8 cellular contexts compared by ENCODE assay signal in the genomic region with DNA sequence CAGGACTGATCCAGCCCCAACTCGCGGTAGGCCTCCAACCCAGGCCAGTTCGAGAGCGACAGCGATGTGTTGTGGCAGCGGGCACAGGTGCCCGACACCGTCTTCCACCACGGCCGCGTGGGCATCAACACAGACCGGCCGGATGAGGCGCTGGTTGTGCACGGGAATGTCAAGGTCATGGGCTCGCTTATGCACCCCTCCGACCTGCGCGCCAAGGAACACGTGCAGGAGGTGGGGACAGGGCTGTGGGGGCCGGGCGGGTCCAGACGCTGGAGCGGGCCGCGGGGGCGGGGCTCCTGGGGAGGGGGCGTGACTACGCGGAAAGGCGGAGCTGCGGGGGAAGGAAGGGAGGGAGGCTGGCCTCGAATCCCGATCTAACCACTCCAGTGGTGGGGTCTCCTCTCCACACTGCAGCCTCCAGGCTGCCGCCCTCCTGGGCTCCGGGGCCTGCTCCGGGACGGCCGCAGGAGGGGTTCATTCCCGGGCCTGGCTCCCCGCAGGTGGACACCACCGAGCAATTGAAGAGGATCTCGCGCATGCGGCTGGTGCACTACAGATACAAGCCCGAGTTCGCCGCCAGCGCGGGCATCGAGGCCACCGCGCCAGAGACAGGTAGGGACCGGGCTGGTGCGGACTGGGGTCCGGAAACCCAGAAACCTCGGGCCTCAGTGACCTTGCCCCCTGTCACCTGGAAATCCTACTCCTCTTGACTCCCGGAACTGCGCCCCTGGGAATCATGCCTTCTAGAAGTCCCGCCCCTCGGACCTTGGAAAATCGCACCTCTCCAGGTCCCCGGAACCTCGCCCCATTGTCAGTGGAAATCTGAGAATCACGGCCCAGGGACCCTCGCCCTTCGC. TPM values are rescaled to one million over a fixed set of nuclear protein-coding genes. Genes with fewer than 3 reads are reported as not detected.
DNase-seq lines count a peak whose midpoint lies in the region; ATAC-seq, FAIRE-seq and TF ChIP-seq lines count a peak whose summit lies in the region.

No MANE protein-coding gene starts in this region.

- H3K79me2 ChIP-seq in KMS-11 (ENCODE audit: insufficient read depth, low read depth) = no peaks in the 10 kb centered on the region

- no peak overlapping the region for H3K27ac ChIP-seq in KMS-11
- H3K27ac ChIP-seq in heart left ventricle = peak overlapping the region in 1 of 12 donors; percentile 27
- H3K27ac ChIP-seq in small intestine (ENCODE audit: low read depth in 1 of 2, low read length in 1 of 2) = no peak overlapping the region
- no peak overlapping the region for H3K27ac ChIP-seq in sigmoid colon

- no peaks in the 10 kb centered on the region for H3K27me3 ChIP-seq in KMS-11 (ENCODE audit: insufficient read depth, low read depth)
- H3K27me3 ChIP-seq in heart left ventricle = no peaks in the 10 kb centered on the region
- H3K27me3 ChIP-seq in small intestine (ENCODE audit: control insufficient read depth in 2 of 2, insufficient read depth in 2 of 2, low read length in 2 of 2) = peaks cover 0 to 3% of the 10 kb centered on the region in 2 donors
- peaks cover 0 to 9% (median 0%) of the 10 kb centered on the region in 3 donors for H3K27me3 ChIP-seq in sigmoid colon

- CTCF ChIA-PET in Calu3 (lab: Charles Lee) = interaction anchor here (1.4 kb wide), 1 partner anchor 30 kb away, joined by 4 read pairs; no protein-coding TSS in a partner anchor

- ATAC-seq in activated T-cell treated with anti-CD3 and anti-CD28 coated beads, Interleukin-2, amount 50 U/mL, for 72 hours (replicated peaks in 1 of 2) = peak; percentile 50 to 56
- ATAC-seq in heart left ventricle (peak in 3 of 4 donors; percentile 58 to 78 (median 70)), GM19328 (IDR thresholded peaks at IDR 0.05; ENCODE audit: unreplicated experiment) (no peak)

- H3K9me3 ChIP-seq in heart left ventricle (no peaks in the 10 kb centered on the region), small intestine (ENCODE audit: control insufficient read depth, low read depth) (no peaks in the 10 kb centered on the region), sigmoid colon (no peaks in the 10 kb centered on the region)

- WGBS in heart left ventricle, 4 donors = 35 to 60% (median 43%) methylated on average over 35 to 67 of the region's 67 CpGs
- WGBS in small intestine, 3 donors = 53 to 86% (median 63%) methylated on average over 57 to 67 of the region's 67 CpGs
- 48 to 77% methylated on average over 67 of the region's 67 CpGs for WGBS in sigmoid colon, 2 donors

- H3K4me1 ChIP-seq in KMS-11 (ENCODE audit: low read depth, poor library complexity, severe bottlenecking) (peaks cover 7% of the 10 kb centered on the region), heart left ventricle (peaks cover 0 to 15% (median 8%) of the 10 kb centered on the region in 12 donors), small intestine (ENCODE audit: control insufficient read depth in 2 of 2, insufficient read depth in 1 of 2, low read depth in 1 of 2, low read length in 1 of 2) (no peaks in the 10 kb centered on the region), sigmoid colon (peaks cover 0 to 11% (median 9%) of the 10 kb centered on the region in 4 donors)

- no peak for TF ChIP-seq EP300 in sigmoid colon (IDR thresholded peaks at IDR 0.05)

- TF ChIP-seq POLR2A in heart left ventricle (IDR thresholded peaks at IDR 0.05) (no peak), sigmoid colon (IDR thresholded peaks at IDR 0.05) (no peak)

- H3K4me3 ChIP-seq in KMS-11 (IDR thresholded peaks at IDR 0.05; ENCODE audit: insufficient read depth, low read depth, low read length) (no peak overlapping the region), heart left ventricle (peak overlapping the region in 9 of 12 donors; percentile 17 to 41 (median 29)), small intestine (ENCODE audit: low read depth in 1 of 2, low read length in 2 of 2) (no peak overlapping the region), sigmoid colon (peak overlapping the region in 2 of 4 donors; percentile 16 to 18)

- no peaks in the 10 kb centered on the region for H3K9me3 Mint-ChIP-seq in activated T-cell treated with anti-CD3 and anti-CD28 coated beads, Interleukin-2, amount 50 U/mL, for 72 hours
- H3K9me3 Mint-ChIP-seq in Calu3 (ENCODE audit: low read depth, unreplicated experiment) = no peaks in the 10 kb centered on the region

- no peaks in the 10 kb centered on the region for H3K36me3 Mint-ChIP-seq in activated T-cell treated with anti-CD3 and anti-CD28 coated beads, Interleukin-2, amount 50 U/mL, for 72 hours (ENCODE audit: insufficient read depth in 2 of 2)
- peaks cover 59% of the 10 kb centered on the region for H3K36me3 Mint-ChIP-seq in Calu3 (ENCODE audit: insufficient read depth, unreplicated experiment)

- no peak overlapping the region for H3K9ac ChIP-seq in KMS-11

- DNase-seq in activated T-cell treated with anti-CD3 and anti-CD28 coated beads, Interleukin-2, amount 50 U/mL, for 72 hours = peak; percentile 65 to 66
- DNase-seq in heart left ventricle (peak; percentile 54 to 77 (median 67)), Calu3 (no peak), small intestine (no peak), sigmoid colon (no peak)
- DNase-seq in stimulated activated CD4-positive, alpha-beta T cell treated with anti-CD3 and anti-CD28 coated beads, Interleukin-4, amount 100 ng/mL, for 4 hours = peak; percentile 57 to 66

- peaks cover 17% of the 10 kb centered on the region for H3K4me1 Mint-ChIP-seq in activated T-cell treated with anti-CD3 and anti-CD28 coated beads, Interleukin-2, amount 50 U/mL, for 72 hours (ENCODE audit: low read depth)
- H3K4me1 Mint-ChIP-seq in Calu3 (ENCODE audit: low read depth, unreplicated experiment) = no peaks in the 10 kb centered on the region

- H3K4me3 Mint-ChIP-seq in activated T-cell treated with anti-CD3 and anti-CD28 coated beads, Interleukin-2, amount 50 U/mL, for 72 hours = peak overlapping the region; percentile 50 to 67
- no peak overlapping the region for H3K4me3 Mint-ChIP-seq in Calu3 (ENCODE audit: low read depth, unreplicated experiment)

- TF ChIP-seq CTCF in KMS-11 (conservative IDR thresholded peaks at IDR 0.05; ENCODE audit: low read depth, low read length) (no peak), heart left ventricle (IDR thresholded peaks at IDR 0.05) (no peak), Calu3 (IDR thresholded peaks at IDR 0.05; ENCODE audit: unreplicated experiment) (no peak), sigmoid colon (IDR thresholded peaks at IDR 0.05) (no peak)

- no peaks in the 10 kb centered on the region for H3K36me3 ChIP-seq in KMS-11 (ENCODE audit: insufficient read depth)
- no peaks in the 10 kb centered on the region for H3K36me3 ChIP-seq in heart left ventricle
- H3K36me3 ChIP-seq in small intestine (ENCODE audit: control insufficient read depth in 2 of 2, insufficient read depth in 2 of 2, low read length in 2 of 2) = peaks cover under 1 to 10% of the 10 kb centered on the region in 2 donors
- H3K36me3 ChIP-seq in sigmoid colon = no peaks in the 10 kb centered on the region

- no peak for FAIRE-seq in small intestine (lab: Jason Lieb, UNC)

- no TSS peak for BruUV-seq in Calu3 (replicated peaks; lab: Mats Ljungman, UMichigan)

- H3K27me3 Mint-ChIP-seq in activated T-cell treated with anti-CD3 and anti-CD28 coated beads, Interleukin-2, amount 50 U/mL, for 72 hours (ENCODE audit: low read depth) = no peaks in the 10 kb centered on the region
- no peaks in the 10 kb centered on the region for H3K27me3 Mint-ChIP-seq in Calu3 (ENCODE audit: unreplicated experiment)

- peak overlapping the region; percentile 73 for H2AFZ ChIP-seq in KMS-11 (ENCODE audit: low read depth)

- no peak overlapping the region for H3K27ac Mint-ChIP-seq in activated T-cell treated with anti-CD3 and anti-CD28 coated beads, Interleukin-2, amount 50 U/mL, for 72 hours
- no peak overlapping the region for H3K27ac Mint-ChIP-seq in Calu3 (ENCODE audit: unreplicated experiment)

- H3K4me2 ChIP-seq in KMS-11 = peak overlapping the region; percentile 45

- H4K20me1 ChIP-seq in KMS-11 (ENCODE audit: insufficient read depth) = no peaks in the 10 kb centered on the region

- intact Hi-C loops in heart left ventricle (cut with DNase I) (no loop called here), Calu3 (cut with micrococcal nuclease; ENCODE audit: unreplicated experiment) (loop anchor here (2.0 kb wide), 1 partner anchor 31 kb away; no protein-coding TSS in a partner anchor), sigmoid colon (cut with DNase I) (no loop called here)

RNA-seq across cellular contexts. Expression of a gene that starts 14.9 kb away (rescaled TPM):
- total RNA-seq in activated T-cell treated with anti-CD3 and anti-CD28 coated beads, Interleukin-2, amount 50 U/mL, for 72 hours = 100 to 1,000 TPM; 146 to 169 TPM
- total RNA-seq in heart left ventricle = 100 to 1,000 TPM in 7 of 9 donors, 10 to 100 TPM in 2; 48.0 to 129 (median 103) TPM
- 100 to 1,000 TPM; 119 to 139 TPM for polyA plus RNA-seq in heart left ventricle
- 140 and 146 TPM in 2 replicates for total RNA-seq in Calu3 (2022)
- 100 to 1,000 TPM; 116 to 211 (median 174) TPM for polyA plus RNA-seq in small intestine
- total RNA-seq in sigmoid colon = 10 to 100 TPM; 39.9 to 64.7 (median 57.4) TPM
- 100 to 1,000 TPM; 139 to 224 (median 148) TPM for polyA plus RNA-seq in sigmoid colon

RNA-seq across cellular contexts. Expression of a gene that starts 15.2 kb away (rescaled TPM):
- total RNA-seq in activated T-cell treated with anti-CD3 and anti-CD28 coated beads, Interleukin-2, amount 50 U/mL, for 72 hours = 10 to 100 TPM; 55.4 to 64.7 TPM
- total RNA-seq in heart left ventricle (10 to 100 TPM in 1 of 9 donors, 1 to 10 TPM in 8; 3.9 to 13.7 (median 6.8) TPM), Calu3 (2022) (72.4 TPM in 2 replicates), sigmoid colon (1 to 10 TPM; 5.3 to 8.0 (median 7.0) TPM)
- polyA plus RNA-seq in heart left ventricle (10 to 100 TPM in 1 of 2 donors, 1 to 10 TPM in 1; 2.6 to 11.9 TPM), small intestine (10 to 100 TPM in 1 of 3 donors, 1 to 10 TPM in 2; 5.8 to 32.1 (median 7.8) TPM), sigmoid colon (10 to 100 TPM in 2 of 3 donors, 1 to 10 TPM in 1; 4.2 to 39.1 (median 11.3) TPM)

RNA-seq across cellular contexts. Expression of a gene that starts 25.0 kb away (rescaled TPM):
- total RNA-seq in activated T-cell treated with anti-CD3 and anti-CD28 coated beads, Interleukin-2, amount 50 U/mL, for 72 hours = 1 to 10 TPM; 2.2 to 2.9 TPM
- total RNA-seq in heart left ventricle (10 to 100 TPM in 1 of 9 donors, under 1 TPM in 6, not detected in 2; 0.20 to 41.2 (median 0.32) TPM), Calu3 (2022) (91.4 and 139 TPM in 2 replicates), sigmoid colon (under 1 TPM; under 0.01 to 0.83 (median 0.60) TPM)
- polyA plus RNA-seq in heart left ventricle (under 1 TPM; 0.11 to 0.18 TPM), small intestine (10 to 100 TPM; 19.9 to 23.0 (median 21.7) TPM), sigmoid colon (1 to 10 TPM in 2 of 3 donors, under 1 TPM in 1; 0.46 to 6.4 (median 1.8) TPM)

RNA-seq across cellular contexts. Expression of a gene that starts 39.3 kb away (rescaled TPM):
- total RNA-seq in activated T-cell treated with anti-CD3 and anti-CD28 coated beads, Interleukin-2, amount 50 U/mL, for 72 hours = 10 to 100 TPM in 1 of 2 donors, 1 to 10 TPM in 1; 8.5 to 17.7 TPM
- total RNA-seq in heart left ventricle (10 to 100 TPM; 16.9 to 37.6 (median 23.6) TPM), Calu3 (2022) (55.6 and 74.1 TPM in 2 replicates), sigmoid colon (10 to 100 TPM; 11.8 to 17.7 (median 16.6) TPM)
- polyA plus RNA-seq in heart left ventricle (10 to 100 TPM; 14.3 to 72.6 TPM), small intestine (10 to 100 TPM in 1 of 3 donors, under 1 TPM in 2; 0.45 to 15.9 (median 0.81) TPM), sigmoid colon (10 to 100 TPM in 1 of 3 donors, 1 to 10 TPM in 2; 1.2 to 12.6 (median 2.1) TPM)

RNA-seq across cellular contexts. Expression of a gene that starts 50.6 kb away (rescaled TPM):
- 10 to 100 TPM; 23.3 to 70.4 TPM for total RNA-seq in activated T-cell treated with anti-CD3 and anti-CD28 coated beads, Interleukin-2, amount 50 U/mL, for 72 hours
- 10 to 100 TPM in 8 of 9 donors, 1 to 10 TPM in 1; 2.6 to 38.2 (median 19.2) TPM for total RNA-seq in heart left ventricle
- 10 to 100 TPM; 13.8 to 43.6 TPM for polyA plus RNA-seq in heart left ventricle
- 8.5 and 19.2 TPM in 2 replicates for total RNA-seq in Calu3 (2022)
- polyA plus RNA-seq in small intestine = 100 to 1,000 TPM in 1 of 3 donors, 1 to 10 TPM in 2; 2.4 to 147 (median 3.4) TPM
- 10 to 100 TPM in 3 of 4 donors, 1 to 10 TPM in 1; 4.1 to 45.4 (median 25.5) TPM for total RNA-seq in sigmoid colon
- polyA plus RNA-seq in sigmoid colon = 10 to 100 TPM in 1 of 3 donors, 1 to 10 TPM in 2; 3.6 to 50.2 (median 3.7) TPM

Comparison
In these comparisons a context has a peak if more than half of its experiments do, and no peak if none do; other contexts are left out.
1. H3K4me3 ChIP-seq: peak in heart left ventricle (9 of 12); none in KMS-11 (single experiment) and small intestine (0 of 2).
2. DNase-seq: peak in activated T-cell treated with anti-CD3 and anti-CD28 coated beads, Interleukin-2, amount 50 U/mL, for 72 hours (2 of 2), heart left ventricle (5 of 5) and stimulated activated CD4-positive, alpha-beta T cell treated with anti-CD3 and anti-CD28 coated beads, Interleukin-4, amount 100 ng/mL, for 4 hours (2 of 2); none in Calu3 (single experiment), small intestine (single experiment) and sigmoid colon (single experiment).